In the genomic region with DNA sequence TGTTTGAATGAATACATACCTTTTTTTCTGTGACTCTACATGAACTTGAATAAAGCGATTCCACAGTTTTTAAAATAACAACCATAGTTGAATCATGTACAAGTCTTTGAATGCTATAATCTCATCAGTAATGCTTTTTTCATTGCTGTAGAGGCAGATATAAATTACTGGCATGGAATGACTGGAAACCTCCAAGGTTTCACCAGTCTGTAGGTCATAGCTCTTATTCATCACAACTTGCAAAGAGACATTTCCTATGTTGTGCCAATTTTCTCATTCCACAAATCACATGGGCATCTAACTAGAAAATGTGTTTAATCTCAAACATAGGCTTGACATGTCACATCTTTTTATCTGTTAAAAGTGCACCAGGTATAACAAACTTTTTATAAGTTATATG, we compare ENCODE assay signal across 20 cellular contexts.
DNase-seq lines count a peak whose midpoint lies in the region; FAIRE-seq and TF ChIP-seq lines count a peak whose summit lies in the region.
"Had no signal": no experiment of that assay in that cellular context is flagged by ENCODE, and none has a peak within 500 bp of the region (broad histone marks: within the 10 kb centered on the region; RNA-seq: fewer than 3 reads in every experiment).

No MANE protein-coding gene starts in this region.

- no peak overlapping the region for H4K8ac ChIP-seq in H9 (replicated peaks; ENCODE audit: insufficient read length, low read depth, low read length)

- H2AFZ ChIP-seq in keratinocyte (ENCODE audit: control insufficient read depth, low read length) (no peak overlapping the region), H9 (ENCODE audit: low read length) (no peak overlapping the region)

- H3K4me3 Mint-ChIP-seq in H9: no peak overlapping the region
- H3K4me3 Mint-ChIP-seq: B cell; CD4-positive, CD25-positive, alpha-beta regulatory T cell; CD8-positive, alpha-beta memory T cell had no signal

- H3K4me1 ChIP-seq in keratinocyte (ENCODE audit: control insufficient read depth, extremely low read depth, insufficient read depth, low read length) (no peaks in the 10 kb centered on the region), H9 (ENCODE audit: insufficient read depth, low read length) (no peaks in the 10 kb centered on the region)
- H3K4me1 ChIP-seq: BLaER1 treated with 17β-estradiol and CSF1 and Interleukin-3, amounts not matched to agents 10 nM and 100 nM; Caco-2; HAP-1 had no signal

- no peaks in the 10 kb centered on the region for H3K23me2 ChIP-seq in H9 (ENCODE audit: insufficient read length, low read depth, low read length, poor library complexity, severe bottlenecking)

- H2BK20ac ChIP-seq in H9 (ENCODE audit: low read depth, low read length, poor library complexity, severe bottlenecking): no peak overlapping the region

- no peak overlapping the region for H3K56ac ChIP-seq in H9 (ENCODE audit: insufficient read length, low read depth, low read length)

- no peak overlapping the region for H3K23ac ChIP-seq in H9 (ENCODE audit: insufficient read length, low read depth, low read length)

- H2BK5ac ChIP-seq in H9 (ENCODE audit: insufficient read length, low read length): no peak overlapping the region

- no peaks in the 10 kb centered on the region for H3K27me3 ChIP-seq in keratinocyte (ENCODE audit: control insufficient read depth, extremely low read depth, insufficient read depth, low read length)
- no peaks in the 10 kb centered on the region for H3K27me3 ChIP-seq in H9 (ENCODE audit: insufficient read depth, low read length)
- H3K27me3 ChIP-seq: BLaER1 treated with 17β-estradiol and CSF1 and Interleukin-3, amounts not matched to agents 10 nM and 100 nM had no signal

- H4K5ac ChIP-seq in H9 (ENCODE audit: insufficient read length, low read depth, low read length): no peak overlapping the region

- H3K36me3 Mint-ChIP-seq in H9 (ENCODE audit: insufficient read depth in 1 of 3, low read depth in 3 of 3): peaks cover 0 to 13% (median 10%) of the 10 kb centered on the region in 3 experiments; a peak in 5 of 7 replicates
- H3K36me3 Mint-ChIP-seq: CD4-positive, CD25-positive, alpha-beta regulatory T cell; CD8-positive, alpha-beta memory T cell had no signal

- no peak for TF ChIP-seq CTCF in AG10803 (conservative IDR thresholded peaks at IDR 0.05; ENCODE audit: low read length)
- no peak for TF ChIP-seq CTCF in fibroblast of mammary gland (conservative IDR thresholded peaks at IDR 0.05; ENCODE audit: control insufficient read depth, insufficient read depth, low read depth, low read length)
- no peak for TF ChIP-seq CTCF in keratinocyte (optimal IDR thresholded peaks at IDR 0.05 in 1 of 3, IDR thresholded peaks at IDR 0.05 in 1 of 3, conservative IDR thresholded peaks at IDR 0.05 in 1 of 3; ENCODE audit: extremely low read depth in 1 of 3, insufficient read depth in 2 of 3, low read length in 3 of 3)
- no peak for TF ChIP-seq CTCF in H9 (conservative IDR thresholded peaks at IDR 0.05)

- H3K9me3 ChIP-seq in SK-N-MC (ENCODE audit: low read depth, low read length) (no peaks in the 10 kb centered on the region), keratinocyte (ENCODE audit: control insufficient read depth, low read depth, low read length) (no peaks in the 10 kb centered on the region), H9 (ENCODE audit: control insufficient read depth, low read depth, low read length) (peaks cover 7% of the 10 kb centered on the region)
- H3K9me3 ChIP-seq: Caco-2, HAP-1 had no signal

- H3K36me3 ChIP-seq in SK-N-MC (ENCODE audit: insufficient read depth, low read length) (no peaks in the 10 kb centered on the region), keratinocyte (ENCODE audit: control insufficient read depth in 2 of 2, extremely low read depth in 1 of 2, insufficient read depth in 2 of 2, low read length in 2 of 2) (no peaks in the 10 kb centered on the region)
- H3K36me3 ChIP-seq: BLaER1 treated with 17β-estradiol and CSF1 and Interleukin-3, amounts not matched to agents 10 nM and 100 nM; HAP-1 had no signal

- no peak overlapping the region for H2BK120ac ChIP-seq in H9 (ENCODE audit: low read depth, low read length, poor library complexity, severe bottlenecking)

- H3K9me1 ChIP-seq in keratinocyte (ENCODE audit: control insufficient read depth, extremely low read depth, insufficient read depth, low read length): no peaks in the 10 kb centered on the region

- no peaks in the 10 kb centered on the region for H3K27me3 Mint-ChIP-seq in H9 (ENCODE audit: low read depth)
- H3K27me3 Mint-ChIP-seq: B cell; CD8-positive, alpha-beta memory T cell had no signal

- no peak overlapping the region for H2BK15ac ChIP-seq in H9 (ENCODE audit: low read depth, low read length)

- H3K27ac Mint-ChIP-seq in H9: no peak overlapping the region
- H3K27ac Mint-ChIP-seq: B cell; CD4-positive, CD25-positive, alpha-beta regulatory T cell; CD8-positive, alpha-beta memory T cell had no signal

- no peaks in the 10 kb centered on the region for H3K4me1 Mint-ChIP-seq in H9
- H3K4me1 Mint-ChIP-seq: B cell; CD4-positive, CD25-positive, alpha-beta regulatory T cell; CD8-positive, alpha-beta memory T cell had no signal

- no peak overlapping the region for H3K9ac ChIP-seq in SK-N-MC (ENCODE audit: insufficient read length)
- no peak overlapping the region for H3K9ac ChIP-seq in keratinocyte (ENCODE audit: control insufficient read depth, extremely low read depth, insufficient read depth, low read length)
- H3K9ac ChIP-seq in H9 (ENCODE audit: extremely low read depth, insufficient read length, low read length): no peak overlapping the region
- H3K9ac ChIP-seq: BLaER1 treated with 17β-estradiol and CSF1 and Interleukin-3, amounts not matched to agents 10 nM and 100 nM had no signal

- H4K91ac ChIP-seq in H9 (ENCODE audit: insufficient read length, low read depth, low read length): no peak overlapping the region

- no peak overlapping the region for H3K18ac ChIP-seq in H9 (ENCODE audit: insufficient read length, low read depth, low read length)

- no peak overlapping the region for H2BK12ac ChIP-seq in H9 (ENCODE audit: insufficient read length, low read depth, low read length)

- H4K20me1 ChIP-seq in keratinocyte (ENCODE audit: control insufficient read depth, extremely low read depth, insufficient read depth, low read length) (no peaks in the 10 kb centered on the region), H9 (ENCODE audit: control insufficient read depth, insufficient read depth, insufficient read length) (no peaks in the 10 kb centered on the region)
- H4K20me1 ChIP-seq: BLaER1 treated with 17β-estradiol and CSF1 and Interleukin-3, amounts not matched to agents 10 nM and 100 nM had no signal

- H3K9me3 Mint-ChIP-seq in H9: peaks cover 8% of the 10 kb centered on the region in 2 experiments
- H3K9me3 Mint-ChIP-seq: CD4-positive, CD25-positive, alpha-beta regulatory T cell; CD8-positive, alpha-beta memory T cell had no signal

- no peak overlapping the region for H2AK5ac ChIP-seq in H9 (ENCODE audit: insufficient read length, low read length)

- H3K79me1 ChIP-seq in H9 (ENCODE audit: insufficient read depth, low read depth, low read length, poor library complexity, severe bottlenecking): no peaks in the 10 kb centered on the region

- H3K79me2 ChIP-seq in keratinocyte (ENCODE audit: control insufficient read depth, insufficient read depth, low read length) (no peaks in the 10 kb centered on the region), H9 (ENCODE audit: insufficient read depth, low read length) (no peaks in the 10 kb centered on the region)

- peak; percentile 46 for FAIRE-seq in keratinocyte (lab: Jason Lieb, UNC)
- FAIRE-seq: D721Med, G401.6, GM12891, H1, HepG2 had no signal

- H3K4ac ChIP-seq in H9 (ENCODE audit: low read depth, low read length): no peak overlapping the region

- DNase-seq in AG10803 (ENCODE audit: low read depth) (peak; percentile 30), SK-N-MC (ENCODE audit: low read depth, low spot score) (no peak), fibroblast of mammary gland (ENCODE audit: low read depth) (peak; percentile 6), keratinocyte (ENCODE audit: low read depth, low spot score) (no peak), HuH-7.5 (ENCODE audit: low spot score) (no peak), H9 (no peak), CD1c-positive myeloid dendritic cell (ENCODE audit: extremely low spot score) (no peak), COLO829 (ENCODE audit: low spot score) (no peak)
- DNase-seq: 8988T; Caco-2; CD4-positive, CD25-positive, alpha-beta regulatory T cell; CD8-positive, alpha-beta memory T cell had no signal

- H3K4me2 ChIP-seq in keratinocyte (ENCODE audit: control insufficient read depth, extremely low read depth, insufficient read depth, low read depth, low read length): no peak overlapping the region
- H3K4me2 ChIP-seq in H9 (ENCODE audit: insufficient read depth, insufficient read length, low read length): no peak overlapping the region
- H3K4me2 ChIP-seq: BLaER1 treated with 17β-estradiol and CSF1 and Interleukin-3, amounts not matched to agents 10 nM and 100 nM had no signal

- dilution Hi-C loops in keratinocyte (cut with MboI; ENCODE audit: extremely low pct_ligation_motif_present, low sequenced_read_pairs): no loop called here

- 0 out of 2 replicates have a peak overlapping the region, but pooled peaks have one; percentile 10 for H3K27ac ChIP-seq in SK-N-MC
- H3K27ac ChIP-seq in keratinocyte (ENCODE audit: control insufficient read depth, insufficient read depth, low read length): no peak overlapping the region
- no peak overlapping the region for H3K27ac ChIP-seq in H9 (ENCODE audit: insufficient read length, low read depth, low read length)
- H3K27ac ChIP-seq: BLaER1 treated with 17β-estradiol and CSF1 and Interleukin-3, amounts not matched to agents 10 nM and 100 nM had no signal

- H3T11ph ChIP-seq in H9 (ENCODE audit: low read length): no peak overlapping the region

- no peak overlapping the region for H3K14ac ChIP-seq in H9 (ENCODE audit: insufficient read depth, low read length)

- no peak overlapping the region for H3K4me3 ChIP-seq in AG10803 (ENCODE audit: low read length)
- no peak overlapping the region for H3K4me3 ChIP-seq in SK-N-MC
- H3K4me3 ChIP-seq in fibroblast of mammary gland (ENCODE audit: control insufficient read depth, low read depth, low read length): no peak overlapping the region
- H3K4me3 ChIP-seq in keratinocyte (ENCODE audit: control insufficient read depth in 2 of 3, extremely low read depth in 1 of 3, insufficient read depth in 2 of 3, low read depth in 1 of 3, low read length in 3 of 3): no peak overlapping the region
- H3K4me3 ChIP-seq: BLaER1 treated with 17β-estradiol and CSF1 and Interleukin-3, amounts not matched to agents 10 nM and 100 nM; HAP-1 had no signal

- no CpG with 5 or more reads among the region's 1 CpG for WGBS in H9 (ENCODE audit: extremely low coverage, insufficient read length, low lambda C conversion rate)

Comparison
In these comparisons a context has a peak if more than half of its experiments do, and no peak if none do; other contexts are left out.
1. DNase-seq: peak in AG10803 (single experiment) and fibroblast of mammary gland (single experiment); none in SK-N-MC (single experiment), keratinocyte (single experiment), HuH-7.5 (single experiment), H9 (single experiment), CD1c-positive myeloid dendritic cell (single experiment) and COLO829 (single experiment).